Comparison of ENCODE assay signal across 8 cellular contexts in genomic region chr6:32933661-32934085, GRCh38.
DNase-seq lines count a peak whose midpoint lies in the region; TF ChIP-seq lines count a peak whose summit lies in the region.

No MANE protein-coding gene starts in this region.

- DNase-seq in DMS 273 (lab: John Stamatoyannopoulos, UW; ENCODE audit: unreplicated experiment), result peak; percentile 84
- DNase-seq in DMS 273 treated with DMSO at 0.1 percent for 48 hours (lab: John Stamatoyannopoulos, UW), result no peak
- peak; percentile 32 for DNase-seq in NCI-H2029 (lab: John Stamatoyannopoulos, UW)
- peak; percentile 59 to 81 for DNase-seq in T47D (ENCODE audit: low read depth in 1 of 2, low spot score in 1 of 2)
- peak; percentile 82 for DNase-seq in inferior parietal cortex (ENCODE audit: extremely low spot score)
- DNase-seq in stimulated activated CD4-positive, alpha-beta T cell treated with anti-CD3 and anti-CD28 coated beads, Interleukin-15, amount 100 ng/mL, for 24 hours, result peak; percentile 84
- no peak for DNase-seq in GOT3 (lab: John Stamatoyannopoulos, UW)

- peak overlapping the region; percentile 43; the same call in 1 of the 2 replicates for H3K27ac ChIP-seq in VCaP

- peak; percentile 83 for TF ChIP-seq CTCF in VCaP (conservative IDR thresholded peaks at IDR 0.05)

- in situ Hi-C loops in T47D (cut with HindIII; ENCODE audit: low pct_unique_long_range_greater_than_20kb, low sequenced_read_pairs), result no loop called here

Comparison
In these comparisons a context has a peak if more than half of its experiments do, and no peak if none do; other contexts are left out.
1. DNase-seq: peak in DMS 273 (single experiment), NCI-H2029 (single experiment), T47D (2 of 2), inferior parietal cortex (single experiment) and stimulated activated CD4-positive, alpha-beta T cell treated with anti-CD3 and anti-CD28 coated beads, Interleukin-15, amount 100 ng/mL, for 24 hours (single experiment); none in DMS 273 treated with DMSO at 0.1 percent for 48 hours (single experiment) and GOT3 (single experiment).